Comparison of ENCODE assay signal across 8 cellular contexts in genomic region chr3:132416807-132417694, GRCh38. TPM values are rescaled to one million over a fixed set of nuclear protein-coding genes. Genes with fewer than 3 reads are reported as not detected.
DNase-seq lines count a peak whose midpoint lies in the region; TF ChIP-seq lines count a peak whose summit lies in the region.

Gene DNAJC13, plus strand, starts transcription at chr3:132417502. Its CDS starts 17,049 bp downstream, at chr3:132434551.

- no peaks in the 10 kb centered on the region for H3K9me3 ChIP-seq in effector memory CD4-positive, alpha-beta T cell (ENCODE audit: control insufficient read depth, low read length)

- peak within 1 kb of the TSS; percentile 98 for H3K4me3 ChIP-seq in effector memory CD4-positive, alpha-beta T cell (ENCODE audit: insufficient read depth, low read depth, low read length, poor library complexity, severe bottlenecking)

- DNase-seq in COLO668 (lab: John Stamatoyannopoulos, UW; ENCODE audit: unreplicated experiment): peak; percentile 92
- DNase-seq in GM20000 (ENCODE audit: low spot score): peak; percentile 91
- DNase-seq in HS-5 (ENCODE audit: low read depth): peak; percentile 82
- DNase-seq in NK-92 (lab: John Stamatoyannopoulos, UW; ENCODE audit: unreplicated experiment): peak; percentile 65
- DNase-seq in activated CD8-positive, alpha-beta memory T cell treated with anti-CD3 and anti-CD28 coated beads for 24 hours: peak; percentile 95
- DNase-seq in effector memory CD4-positive, alpha-beta T cell: peak; percentile 83 to 89 (median 88)
- peak; percentile 94 to 96 for DNase-seq in lung microvascular endothelial cell (ENCODE audit: low read depth in 2 of 2)
- DNase-seq in stimulated activated CD4-positive, alpha-beta T cell treated with anti-CD3 and anti-CD28 coated beads, TNF-alpha, amount 100 ng/mL, for 4 hours (ENCODE audit: low read depth in 3 of 3): peak; percentile 81 to 88 (median 86)

- H3K27ac ChIP-seq in effector memory CD4-positive, alpha-beta T cell (ENCODE audit: insufficient read depth, low read length, poor library complexity, severe bottlenecking): peak within 1 kb of the TSS; percentile 77

- no peaks in the 10 kb centered on the region for H3K27me3 ChIP-seq in effector memory CD4-positive, alpha-beta T cell (replicated peaks; ENCODE audit: control insufficient read depth, insufficient read depth, low read length, poor library complexity, severe bottlenecking)

- no peaks in the 10 kb centered on the region for H3K4me1 ChIP-seq in effector memory CD4-positive, alpha-beta T cell (ENCODE audit: control insufficient read depth, insufficient read depth, low read length, poor library complexity, severe bottlenecking)

- H3K36me3 ChIP-seq in effector memory CD4-positive, alpha-beta T cell (ENCODE audit: control insufficient read depth, insufficient read depth, low read length): no peaks in the 10 kb centered on the region

- TF ChIP-seq CTCF in GM20000 (IDR thresholded peaks at IDR 0.05; ENCODE audit: extremely low read depth, missing control alignments): no peak

RNA-seq across cellular contexts. Expression of gene DNAJC13, which starts in this region (rescaled TPM):
- 34.9 and 42.3 TPM in 2 replicates for total RNA-seq in lung microvascular endothelial cell

Comparison
In these comparisons a context has a peak if more than half of its experiments do, and no peak if none do; other contexts are left out.
1. Peak in every context shown above with its lines: DNase-seq, H3K4me3 ChIP-seq and H3K27ac ChIP-seq.